14 cellular contexts compared by ENCODE assay signal in genomic region chr3:194971965-194972364, GRCh38.
"Had no signal": no experiment of that assay in that cellular context is flagged by ENCODE, and none has a peak within 500 bp of the region (broad histone marks: within the 10 kb centered on the region; RNA-seq: fewer than 3 reads in every experiment).

No MANE protein-coding gene starts in this region.

- H3K27ac ChIP-seq: breast epithelium, left ventricle myocardium inferior, ovary had no signal

- H3K27ac Mint-ChIP-seq: activated CD4-positive, alpha-beta T cell treated with anti-CD3 and anti-CD28 coated beads, Interleukin-2, amount 10 ng/mL, durations not matched to agents 24 days and 14 days; activated naive CD8-positive, alpha-beta T cell treated with anti-CD3 and anti-CD28 coated beads, Interleukin-2, amount 10 ng/mL, durations not matched to agents 7 days and 5 days; memory B cell; stimulated activated naive CD8-positive, alpha-beta T cell treated with anti-CD3 and anti-CD28 coated beads, Interleukin-15, Interleukin-2, amounts not matched to agents 100 ng/mL and 50 ng/mL, for 24 hours; T-helper 17 cell; WTC11 had no signal

- H3K36me3 ChIP-seq: breast epithelium, left ventricle myocardium inferior, ovary had no signal

- H3K27me3 ChIP-seq: breast epithelium, ovary had no signal

- H3K4me3 Mint-ChIP-seq: activated CD4-positive, alpha-beta T cell treated with anti-CD3 and anti-CD28 coated beads, Interleukin-2, amount 10 ng/mL, durations not matched to agents 24 days and 14 days; activated naive CD8-positive, alpha-beta T cell treated with anti-CD3 and anti-CD28 coated beads, Interleukin-2, amount 10 ng/mL, durations not matched to agents 7 days and 5 days; memory B cell; neural crest cell; stimulated activated naive CD8-positive, alpha-beta T cell treated with anti-CD3 and anti-CD28 coated beads, Interleukin-15, Interleukin-2, amounts not matched to agents 100 ng/mL and 50 ng/mL, for 24 hours; T-helper 17 cell; WTC11 had no signal

- ATAC-seq: T-helper 17 cell, WTC11 had no signal

- H3K4me1 ChIP-seq: breast epithelium had no signal

- H3K4me3 ChIP-seq: breast epithelium, left ventricle myocardium inferior, ovary had no signal

- H3K36me3 Mint-ChIP-seq: activated naive CD8-positive, alpha-beta T cell treated with anti-CD3 and anti-CD28 coated beads, Interleukin-2, amount 10 ng/mL, durations not matched to agents 7 days and 5 days; memory B cell; WTC11 had no signal

- H3K4me1 Mint-ChIP-seq: activated CD4-positive, alpha-beta T cell treated with anti-CD3 and anti-CD28 coated beads, Interleukin-2, amount 10 ng/mL, durations not matched to agents 24 days and 14 days; neural crest cell; T-helper 17 cell; WTC11 had no signal

- H3K9me3 Mint-ChIP-seq: activated CD4-positive, alpha-beta T cell treated with anti-CD3 and anti-CD28 coated beads, Interleukin-2, amount 10 ng/mL, durations not matched to agents 24 days and 14 days; activated naive CD8-positive, alpha-beta T cell treated with anti-CD3 and anti-CD28 coated beads, Interleukin-2, amount 10 ng/mL, durations not matched to agents 7 days and 5 days; memory B cell; stimulated activated naive CD8-positive, alpha-beta T cell treated with anti-CD3 and anti-CD28 coated beads, Interleukin-15, Interleukin-2, amounts not matched to agents 100 ng/mL and 50 ng/mL, for 24 hours had no signal

- DNase-seq: activated CD4-positive, alpha-beta T cell treated with anti-CD3 and anti-CD28 coated beads, Interleukin-2, amount 10 ng/mL, durations not matched to agents 24 days and 14 days; activated gamma-delta T cell treated with Interleukin-2 at 50 U/mL for 16 hours; activated naive CD8-positive, alpha-beta T cell treated with anti-CD3 and anti-CD28 coated beads, Interleukin-2, amount 10 ng/mL, durations not matched to agents 7 days and 5 days; activated T-cell treated with anti-CD3 and anti-CD28 coated beads, Interleukin-2, amount 50 U/mL, for 48 hours; aorta; left ventricle myocardium inferior; ovary; stimulated activated CD4-positive, alpha-beta T cell treated with anti-CD3 and anti-CD28 coated beads, Interleukin-4, amount 100 ng/mL, for 1 hour; T-helper 17 cell had no signal

- H3K9me3 ChIP-seq: breast epithelium, ovary had no signal
